In genomic region chr18:56851774-56852173, GRCh38 we compare ENCODE assay signal across 11 cellular contexts.
A peak's percentile ranks its signal among the peaks of the same experiment; 100 is the strongest.
DNase-seq lines count a peak whose midpoint lies in the region; ATAC-seq and TF ChIP-seq lines count a peak whose summit lies in the region.
"Had no signal": no experiment of that assay in that cellular context is flagged by ENCODE, and none has a peak within 500 bp of the region (broad histone marks: within the 10 kb centered on the region; RNA-seq: fewer than 3 reads in every experiment).

No MANE protein-coding gene starts in this region.

- peak overlapping the region; percentile 3 for H3K27ac Mint-ChIP-seq in stimulated activated memory B cell treated with anti-CD40 and anti-IgM and Interleukin-4, amounts not matched to agents 10 μg/mL and 1 μg/mL and 100 μg/mL, for 72 hours
- no peak overlapping the region for H3K27ac Mint-ChIP-seq in activated naive CD4-positive, alpha-beta T cell treated with anti-CD3 and anti-CD28 coated beads for 36 hours
- no peak overlapping the region for H3K27ac Mint-ChIP-seq in progenitor cell of endocrine pancreas
- H3K27ac Mint-ChIP-seq: WTC11 had no signal

- CTCF ChIA-PET in activated naive CD4-positive, alpha-beta T cell treated with anti-CD3 and anti-CD28 coated beads for 36 hours (lab: Charles Lee) = no interaction called here

- no peak overlapping the region for H3K4me3 Mint-ChIP-seq in stimulated activated memory B cell treated with anti-CD40 and anti-IgM and Interleukin-4, amounts not matched to agents 10 μg/mL and 1 μg/mL and 100 μg/mL, for 72 hours
- no peak overlapping the region for H3K4me3 Mint-ChIP-seq in activated naive CD4-positive, alpha-beta T cell treated with anti-CD3 and anti-CD28 coated beads for 36 hours
- no peak overlapping the region for H3K4me3 Mint-ChIP-seq in progenitor cell of endocrine pancreas (ENCODE audit: low read depth)
- H3K4me3 Mint-ChIP-seq: WTC11 had no signal

- DNase-seq in activated naive CD4-positive, alpha-beta T cell treated with anti-CD3 and anti-CD28 coated beads for 36 hours = no peak
- DNase-seq in progenitor cell of endocrine pancreas (ENCODE audit: low spot score, unreplicated experiment) = no peak
- DNase-seq in posterior cingulate gyrus = no peak
- DNase-seq: mammary epithelial cell, MG63, retina had no signal

- no peaks in the 10 kb centered on the region for H3K27me3 Mint-ChIP-seq in stimulated activated memory B cell treated with anti-CD40 and anti-IgM and Interleukin-4, amounts not matched to agents 10 μg/mL and 1 μg/mL and 100 μg/mL, for 72 hours
- H3K27me3 Mint-ChIP-seq in activated naive CD4-positive, alpha-beta T cell treated with anti-CD3 and anti-CD28 coated beads for 36 hours (ENCODE audit: low read depth) = no peaks in the 10 kb centered on the region
- peaks cover 8% of the 10 kb centered on the region for H3K27me3 Mint-ChIP-seq in progenitor cell of endocrine pancreas

- peaks cover 14% of the 10 kb centered on the region for H3K4me1 Mint-ChIP-seq in stimulated activated memory B cell treated with anti-CD40 and anti-IgM and Interleukin-4, amounts not matched to agents 10 μg/mL and 1 μg/mL and 100 μg/mL, for 72 hours
- no peaks in the 10 kb centered on the region for H3K4me1 Mint-ChIP-seq in activated naive CD4-positive, alpha-beta T cell treated with anti-CD3 and anti-CD28 coated beads for 36 hours (ENCODE audit: low read depth)
- H3K4me1 Mint-ChIP-seq in progenitor cell of endocrine pancreas (ENCODE audit: low read depth) = peaks cover 2% of the 10 kb centered on the region

- ATAC-seq in GM19025 (IDR thresholded peaks at IDR 0.05; ENCODE audit: low read depth, unreplicated experiment) (peak; percentile 73), HG02588 (IDR thresholded peaks at IDR 0.05; ENCODE audit: unreplicated experiment) (peak; percentile 96), HG03442 (IDR thresholded peaks at IDR 0.05; ENCODE audit: unreplicated experiment) (peak; percentile 92)
- peak; percentile 64 for ATAC-seq in stimulated activated memory B cell treated with anti-CD40 and anti-IgM and Interleukin-4, amounts not matched to agents 10 μg/mL and 1 μg/mL and 100 μg/mL, for 72 hours
- ATAC-seq: WTC11 had no signal

- H3K9me3 Mint-ChIP-seq in stimulated activated memory B cell treated with anti-CD40 and anti-IgM and Interleukin-4, amounts not matched to agents 10 μg/mL and 1 μg/mL and 100 μg/mL, for 72 hours = peaks cover 9% of the 10 kb centered on the region
- H3K9me3 Mint-ChIP-seq in activated naive CD4-positive, alpha-beta T cell treated with anti-CD3 and anti-CD28 coated beads for 36 hours = peaks cover 4% of the 10 kb centered on the region
- peaks cover 18% of the 10 kb centered on the region for H3K9me3 Mint-ChIP-seq in progenitor cell of endocrine pancreas (ENCODE audit: low read depth)

- H3K36me3 Mint-ChIP-seq in stimulated activated memory B cell treated with anti-CD40 and anti-IgM and Interleukin-4, amounts not matched to agents 10 μg/mL and 1 μg/mL and 100 μg/mL, for 72 hours = peaks cover 21% of the 10 kb centered on the region
- H3K36me3 Mint-ChIP-seq in activated naive CD4-positive, alpha-beta T cell treated with anti-CD3 and anti-CD28 coated beads for 36 hours (ENCODE audit: low read depth) = peaks cover 16% of the 10 kb centered on the region
- H3K36me3 Mint-ChIP-seq in progenitor cell of endocrine pancreas (ENCODE audit: insufficient read depth) = peaks cover 3% of the 10 kb centered on the region

- intact Hi-C loops in activated naive CD4-positive, alpha-beta T cell treated with anti-CD3 and anti-CD28 coated beads for 36 hours (cut with micrococcal nuclease) = no loop called here
- intact Hi-C loops in posterior cingulate gyrus (cut with DNase I) = no loop called here

- no peak for TF ChIP-seq CTCF in progenitor cell of endocrine pancreas (IDR thresholded peaks at IDR 0.05; ENCODE audit: unreplicated experiment)
